22 cellular contexts compared by ENCODE assay signal in the genomic region with DNA sequence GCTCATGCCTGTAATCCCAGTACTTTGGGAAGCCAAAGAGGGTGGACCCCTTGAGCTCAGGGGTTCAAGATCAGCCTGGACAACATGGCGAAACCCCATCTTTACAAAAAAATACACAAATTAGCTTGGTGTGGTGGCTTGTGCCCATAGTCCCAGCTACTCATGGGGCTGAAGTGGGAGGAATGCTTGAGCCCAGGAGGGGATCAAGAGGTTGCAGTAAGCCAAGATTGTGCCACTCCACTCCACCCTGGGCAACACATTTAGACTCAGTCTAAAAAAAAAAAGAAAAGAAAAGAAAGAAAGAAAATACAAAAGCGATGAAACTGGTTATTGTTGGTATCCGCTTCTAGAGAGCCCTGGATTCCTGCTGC.
DNase-seq lines count a peak whose midpoint lies in the region; ATAC-seq, FAIRE-seq and TF ChIP-seq lines count a peak whose summit lies in the region.
"Had no signal": no experiment of that assay in that cellular context is flagged by ENCODE, and none has a peak within 500 bp of the region (broad histone marks: within the 10 kb centered on the region; RNA-seq: fewer than 3 reads in every experiment).

No MANE protein-coding gene starts in this region.

- H4K20me1 ChIP-seq in K562 (replicated peaks; ENCODE audit: control insufficient read depth, insufficient read depth, low read length) = 0 out of 2 replicates have a peak, but pooled peaks cover 4% of the 10 kb centered on the region
- H4K20me1 ChIP-seq: BLaER1 had no signal

- CTCF ChIA-PET in K562 (lab: Yijun Ruan, JAX; ENCODE audit: low intra/inter-chr PET ratio) = no interaction called here

- H3K36me3 ChIP-seq in right atrium auricular region = no peaks in the 10 kb centered on the region
- no peaks in the 10 kb centered on the region for H3K36me3 ChIP-seq in heart right ventricle
- peaks cover 47% of the 10 kb centered on the region for H3K36me3 ChIP-seq in K562 (ENCODE audit: control insufficient read depth, insufficient read depth, low read length)
- H3K36me3 ChIP-seq: BE2C, BLaER1 had no signal

- H3K27ac ChIP-seq in right atrium auricular region (no peak overlapping the region), heart right ventricle (no peak overlapping the region), K562 (ENCODE audit: extremely low read depth, low read depth, low read length) (peak overlapping the region; percentile 62)
- H3K27ac ChIP-seq: BLaER1 had no signal

- no peak overlapping the region for H3K9ac ChIP-seq in K562 (ENCODE audit: insufficient read depth in 1 of 2, low read depth in 2 of 2, low read length in 2 of 2)
- H3K9ac ChIP-seq: BLaER1 had no signal

- H3K4me1 ChIP-seq in right atrium auricular region = no peaks in the 10 kb centered on the region
- no peaks in the 10 kb centered on the region for H3K4me1 ChIP-seq in heart right ventricle
- peaks cover 6 to 10% of the 10 kb centered on the region in 2 experiments; a peak in 4 of 5 replicates for H3K4me1 ChIP-seq in K562 (replicated peaks in 1 of 2; ENCODE audit: control insufficient read depth in 2 of 2, insufficient read depth in 2 of 2, low read length in 2 of 2)
- H3K4me1 ChIP-seq: BE2C had no signal

- intact Hi-C loops in heart right ventricle (cut with DNase I) = no loop called here
- intact Hi-C loops in K562 (cut with micrococcal nuclease) = no loop called here

- WGBS in heart right ventricle, 2 donors = 95 to 96% methylated on average over 3 of the region's 3 CpGs
- WGBS in K562 (ENCODE audit: insufficient coverage, low coverage, missing lambda C conversion rate) = 34% methylated on average over 3 of the region's 3 CpGs

- no peak for FAIRE-seq in K562 (lab: Jason Lieb, UNC)
- FAIRE-seq: A204.1, G401.6, GM12891, GM19239 had no signal

- in situ Hi-C loops in K562 (cut with MboI) = no loop called here

- no TSS peak for BruUV-seq in K562 (replicated peaks; lab: Mats Ljungman, UMichigan)

- no peak for TF ChIP-seq CTCF in right atrium auricular region (IDR thresholded peaks at IDR 0.05)
- TF ChIP-seq CTCF in heart right ventricle (IDR thresholded peaks at IDR 0.05) = no peak
- no peak for TF ChIP-seq CTCF in K562 (IDR thresholded peaks at IDR 0.05 in 2 of 3, conservative IDR thresholded peaks at IDR 0.05 in 1 of 3; ENCODE audit: insufficient read depth in 2 of 3, low read depth in 1 of 3, low read length in 3 of 3)

- ATAC-seq in heart right ventricle (no peak), K562 (peak; percentile 48)

- TF ChIP-seq POLR2A in K562 (conservative IDR thresholded peaks at IDR 0.05) = peak; percentile 70

- no peak for TF ChIP-seq RAD21 in K562 (CRISPR knock-in tag; conservative IDR thresholded peaks at IDR 0.05 in 1 of 2, IDR thresholded peaks at IDR 0.05 in 1 of 2)

- H3K9me3 ChIP-seq in right atrium auricular region (peaks cover 0 to 11% of the 10 kb centered on the region in 2 donors), heart right ventricle (peaks cover 0 to 35% (median 9%) of the 10 kb centered on the region in 11 donors), K562 (replicated peaks; ENCODE audit: control insufficient read depth, insufficient read depth, low read depth, low read length) (peaks cover 28% of the 10 kb centered on the region)

- H3K4me3 ChIP-seq in right atrium auricular region (no peak overlapping the region), heart right ventricle (no peak overlapping the region), K562 (no peak overlapping the region)
- H3K4me3 ChIP-seq: BLaER1 had no signal

- H3K27me3 ChIP-seq in right atrium auricular region (no peaks in the 10 kb centered on the region), heart right ventricle (no peaks in the 10 kb centered on the region), K562 (ENCODE audit: control insufficient read depth in 2 of 2, insufficient read depth in 2 of 2, low read length in 2 of 2) (no peaks in the 10 kb centered on the region)
- H3K27me3 ChIP-seq: BE2C, BLaER1 had no signal

- H2AFZ ChIP-seq in K562 (ENCODE audit: low read depth, low read length) = no peak overlapping the region

- H3K79me2 ChIP-seq in K562 (ENCODE audit: control insufficient read depth, insufficient read depth, low read length) = peaks cover 22% of the 10 kb centered on the region

- H3K9me1 ChIP-seq in K562 (ENCODE audit: control insufficient read depth, insufficient read depth, low read length) = no peaks in the 10 kb centered on the region

- DNase-seq in right atrium auricular region (ENCODE audit: low spot score) (peak; percentile 11), heart right ventricle (no peak), OCI-M1 (lab: John Stamatoyannopoulos, UW) (peak; percentile 77), K562 (ENCODE audit: extremely low read depth in 1 of 4, low spot score in 3 of 4) (peak in 1 of 4 experiments; percentile 58), NCI-H82 (lab: John Stamatoyannopoulos, UW) (no peak), DMS 273 treated with DMSO at 0.1 percent for 48 hours (lab: John Stamatoyannopoulos, UW) (no peak), GM19238 (ENCODE audit: insufficient read length, low spot score) (no peak)
- DNase-seq: 8988T; ACHN; BE2C; C1 segment of cervical spinal cord; CD4-positive, alpha-beta memory T cell; CD4-positive, CD25-positive, alpha-beta regulatory T cell; CD8-positive, alpha-beta memory T cell; COR-L47; DMS79 treated with DMSO at 0.1 percent for 48 hours; GF-D8 had no signal

- no peak for TF ChIP-seq EP300 in K562 (IDR thresholded peaks at IDR 0.05; ENCODE audit: low read length)

- POLR2A ChIA-PET in K562 (lab: Yijun Ruan, JAX) = interaction anchor here (0.6 to 2.0 kb wide), 10 partner anchors 10 to 581 kb away, joined by 3 to 9 read pairs (median 3); no protein-coding TSS in a partner anchor

- no peak overlapping the region for H3K4me2 ChIP-seq in K562 (ENCODE audit: insufficient read depth, low read length)
- H3K4me2 ChIP-seq: BLaER1 had no signal

TF ChIP-seq in K562, 482 proteins besides CTCF, POLR2A, EP300 and RAD21 (continues in another document):
- TF ChIP-seq POLR2AphosphoS5 (IDR thresholded peaks at IDR 0.05; ENCODE audit: control insufficient read depth, insufficient read depth, low read depth, low read length) (peak; percentile 17; the same call in 1 of the 2 replicates), ZNF77 (CRISPR knock-in tag; IDR thresholded peaks at IDR 0.05) (no peak; the same call in 1 of the 2 replicates), TFAM (CRISPR knock-in tag; conservative IDR thresholded peaks at IDR 0.05) (no peak), MXI1 (IDR thresholded peaks at IDR 0.05; ENCODE audit: low read depth, low read length) (no peak), SRF (CRISPR knock-in tag; IDR thresholded peaks at IDR 0.05) (no peak), SUPT5H (IDR thresholded peaks at IDR 0.05) (peak; percentile 48)
- TF ChIP-seq, protein P1, sequence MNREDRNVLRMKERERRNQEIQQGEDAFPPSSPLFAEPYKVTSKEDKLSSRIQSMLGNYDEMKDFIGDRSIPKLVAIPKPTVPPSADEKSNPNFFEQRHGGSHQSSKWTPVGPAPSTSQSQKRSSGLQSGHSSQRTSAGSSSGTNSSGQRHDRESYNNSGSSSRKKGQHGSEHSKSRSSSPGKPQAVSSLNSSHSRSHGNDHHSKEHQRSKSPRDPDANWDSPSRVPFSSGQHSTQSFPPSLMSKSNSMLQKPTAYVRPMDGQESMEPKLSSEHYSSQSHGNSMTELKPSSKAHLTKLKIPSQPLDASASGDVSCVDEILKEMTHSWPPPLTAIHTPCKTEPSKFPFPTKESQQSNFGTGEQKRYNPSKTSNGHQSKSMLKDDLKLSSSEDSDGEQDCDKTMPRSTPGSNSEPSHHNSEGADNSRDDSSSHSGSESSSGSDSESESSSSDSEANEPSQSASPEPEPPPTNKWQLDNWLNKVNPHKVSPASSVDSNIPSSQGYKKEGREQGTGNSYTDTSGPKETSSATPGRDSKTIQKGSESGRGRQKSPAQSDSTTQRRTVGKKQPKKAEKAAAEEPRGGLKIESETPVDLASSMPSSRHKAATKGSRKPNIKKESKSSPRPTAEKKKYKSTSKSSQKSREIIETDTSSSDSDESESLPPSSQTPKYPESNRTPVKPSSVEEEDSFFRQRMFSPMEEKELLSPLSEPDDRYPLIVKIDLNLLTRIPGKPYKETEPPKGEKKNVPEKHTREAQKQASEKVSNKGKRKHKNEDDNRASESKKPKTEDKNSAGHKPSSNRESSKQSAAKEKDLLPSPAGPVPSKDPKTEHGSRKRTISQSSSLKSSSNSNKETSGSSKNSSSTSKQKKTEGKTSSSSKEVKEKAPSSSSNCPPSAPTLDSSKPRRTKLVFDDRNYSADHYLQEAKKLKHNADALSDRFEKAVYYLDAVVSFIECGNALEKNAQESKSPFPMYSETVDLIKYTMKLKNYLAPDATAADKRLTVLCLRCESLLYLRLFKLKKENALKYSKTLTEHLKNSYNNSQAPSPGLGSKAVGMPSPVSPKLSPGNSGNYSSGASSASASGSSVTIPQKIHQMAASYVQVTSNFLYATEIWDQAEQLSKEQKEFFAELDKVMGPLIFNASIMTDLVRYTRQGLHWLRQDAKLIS (CRISPR knock-in tag; IDR thresholded peaks at IDR 0.05) = no peak
- TF ChIP-seq, protein P2, sequence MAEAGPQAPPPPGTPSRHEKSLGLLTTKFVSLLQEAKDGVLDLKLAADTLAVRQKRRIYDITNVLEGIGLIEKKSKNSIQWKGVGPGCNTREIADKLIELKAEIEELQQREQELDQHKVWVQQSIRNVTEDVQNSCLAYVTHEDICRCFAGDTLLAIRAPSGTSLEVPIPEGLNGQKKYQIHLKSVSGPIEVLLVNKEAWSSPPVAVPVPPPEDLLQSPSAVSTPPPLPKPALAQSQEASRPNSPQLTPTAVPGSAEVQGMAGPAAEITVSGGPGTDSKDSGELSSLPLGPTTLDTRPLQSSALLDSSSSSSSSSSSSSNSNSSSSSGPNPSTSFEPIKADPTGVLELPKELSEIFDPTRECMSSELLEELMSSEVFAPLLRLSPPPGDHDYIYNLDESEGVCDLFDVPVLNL (CRISPR knock-in tag; IDR thresholded peaks at IDR 0.05; ENCODE audit: low read depth) = no peak
- TF ChIP-seq, protein P3, sequence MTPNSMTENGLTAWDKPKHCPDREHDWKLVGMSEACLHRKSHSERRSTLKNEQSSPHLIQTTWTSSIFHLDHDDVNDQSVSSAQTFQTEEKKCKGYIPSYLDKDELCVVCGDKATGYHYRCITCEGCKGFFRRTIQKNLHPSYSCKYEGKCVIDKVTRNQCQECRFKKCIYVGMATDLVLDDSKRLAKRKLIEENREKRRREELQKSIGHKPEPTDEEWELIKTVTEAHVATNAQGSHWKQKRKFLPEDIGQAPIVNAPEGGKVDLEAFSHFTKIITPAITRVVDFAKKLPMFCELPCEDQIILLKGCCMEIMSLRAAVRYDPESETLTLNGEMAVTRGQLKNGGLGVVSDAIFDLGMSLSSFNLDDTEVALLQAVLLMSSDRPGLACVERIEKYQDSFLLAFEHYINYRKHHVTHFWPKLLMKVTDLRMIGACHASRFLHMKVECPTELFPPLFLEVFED (CRISPR knock-in tag; conservative IDR thresholded peaks at IDR 0.05) = peak; percentile 88; the same call in 1 of the 2 replicates

Comparison
In these comparisons a context has a peak if more than half of its experiments do, and no peak if none do; other contexts are left out.
1. DNase-seq: peak in right atrium auricular region (single experiment) and OCI-M1 (single experiment); none in heart right ventricle (0 of 2), NCI-H82 (single experiment), DMS 273 treated with DMSO at 0.1 percent for 48 hours (single experiment) and GM19238 (single experiment).